In the genomic region with DNA sequence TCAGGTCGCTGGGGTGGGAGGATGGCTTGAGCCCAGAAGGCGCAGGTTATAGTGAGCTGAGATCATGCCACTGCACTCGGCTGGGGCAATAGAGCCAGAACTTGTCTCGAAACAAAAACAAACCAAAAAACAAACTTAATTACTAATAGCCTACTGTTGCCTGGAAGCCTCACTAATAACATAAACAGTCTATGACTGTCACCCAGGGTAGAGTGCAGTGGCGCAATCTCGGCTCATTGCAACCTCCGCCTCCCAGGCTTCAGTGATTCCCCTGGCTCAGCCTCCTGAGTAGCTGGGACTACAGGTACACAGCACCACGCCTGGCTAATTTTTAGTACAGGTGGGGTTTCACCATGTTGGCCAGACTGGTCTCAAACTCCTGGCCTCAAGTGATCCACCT, we compare ENCODE assay signal across 36 cellular contexts. TPM values are rescaled to one million over a fixed set of nuclear protein-coding genes. Genes with fewer than 3 reads are reported as not detected.
DNase-seq lines count a peak whose midpoint lies in the region; ATAC-seq and TF ChIP-seq lines count a peak whose summit lies in the region.
"Had no signal": no experiment of that assay in that cellular context is flagged by ENCODE, and none has a peak within 500 bp of the region (broad histone marks: within the 10 kb centered on the region; RNA-seq: fewer than 3 reads in every experiment).

No MANE protein-coding gene starts in this region.

- no peak overlapping the region for H3K27ac Mint-ChIP-seq in HFFc6
- H3K27ac Mint-ChIP-seq: activated CD4-positive, alpha-beta T cell treated with anti-CD3 and anti-CD28 coated beads for 36 hours; activated naive CD4-positive, alpha-beta T cell treated with anti-CD3 and anti-CD28 coated beads, Interleukin-2, amount 50 U/mL, for 24 hours; CD4-positive, CD25-positive, alpha-beta regulatory T cell; natural killer cell; progenitor cell of endocrine pancreas had no signal

- H3K4me3 ChIP-seq in AG10803 (ENCODE audit: low read length) = no peak overlapping the region
- H3K4me3 ChIP-seq in mammary epithelial cell (replicated peaks in 1 of 3; ENCODE audit: insufficient read depth in 1 of 3, low read depth in 2 of 3, low read length in 3 of 3) = no peak overlapping the region
- H3K4me3 ChIP-seq: HAP-1, Peyer's patch, thyroid gland had no signal

- no peaks in the 10 kb centered on the region for H3K36me3 ChIP-seq in mammary epithelial cell (ENCODE audit: insufficient read depth, low read length)
- H3K36me3 ChIP-seq: brain microvascular endothelial cell, HAP-1, Peyer's patch, thyroid gland had no signal

- ATAC-seq in foreskin keratinocyte (peak; percentile 42), HG03432 (IDR thresholded peaks at IDR 0.05; ENCODE audit: unreplicated experiment) (no peak), HG03039 (IDR thresholded peaks at IDR 0.05; ENCODE audit: unreplicated experiment) (no peak)
- ATAC-seq: activated CD4-positive, alpha-beta T cell treated with anti-CD3 and anti-CD28 coated beads for 36 hours; natural killer cell; sciatic nerve had no signal

- no peaks in the 10 kb centered on the region for H3K36me3 Mint-ChIP-seq in HFFc6 (ENCODE audit: low read depth)
- H3K36me3 Mint-ChIP-seq: activated naive CD4-positive, alpha-beta T cell treated with anti-CD3 and anti-CD28 coated beads, Interleukin-2, amount 50 U/mL, for 24 hours; CD4-positive, CD25-positive, alpha-beta regulatory T cell; natural killer cell had no signal

- dilution Hi-C loops in mammary epithelial cell (cut with HindIII; ENCODE audit: low sequenced_read_pairs) = no loop called here

- H3K27ac ChIP-seq in mammary epithelial cell (ENCODE audit: insufficient read depth, low read depth, low read length) (no peak overlapping the region), foreskin keratinocyte (no peak overlapping the region)
- H3K27ac ChIP-seq: brain microvascular endothelial cell, Peyer's patch, thyroid gland, VCaP had no signal

- H3K27me3 ChIP-seq in mammary epithelial cell (ENCODE audit: insufficient read depth, low read length) (no peaks in the 10 kb centered on the region), foreskin keratinocyte (no peaks in the 10 kb centered on the region)
- H3K27me3 ChIP-seq: brain microvascular endothelial cell, Peyer's patch, thyroid gland had no signal

- intact Hi-C loops in mammary epithelial cell (cut with micrococcal nuclease) = no loop called here

- H3K9me3 Mint-ChIP-seq in HFFc6 = no peaks in the 10 kb centered on the region
- H3K9me3 Mint-ChIP-seq: activated naive CD4-positive, alpha-beta T cell treated with anti-CD3 and anti-CD28 coated beads, Interleukin-2, amount 50 U/mL, for 24 hours; natural killer cell had no signal

- no peaks in the 10 kb centered on the region for H3K4me1 Mint-ChIP-seq in HFFc6 (ENCODE audit: low read depth)
- H3K4me1 Mint-ChIP-seq: activated CD4-positive, alpha-beta T cell treated with anti-CD3 and anti-CD28 coated beads for 36 hours; activated naive CD4-positive, alpha-beta T cell treated with anti-CD3 and anti-CD28 coated beads, Interleukin-2, amount 50 U/mL, for 24 hours; CD4-positive, CD25-positive, alpha-beta regulatory T cell; natural killer cell had no signal

- no peak overlapping the region for H3K4me2 ChIP-seq in mammary epithelial cell (ENCODE audit: insufficient read depth, low read depth, low read length)

- no peaks in the 10 kb centered on the region for H4K20me1 ChIP-seq in mammary epithelial cell (ENCODE audit: insufficient read depth, low read length)

- no peak overlapping the region for H3K9ac ChIP-seq in mammary epithelial cell (ENCODE audit: insufficient read depth, low read length)

- H3K4me1 ChIP-seq in mammary epithelial cell (ENCODE audit: insufficient read depth, low read length) (no peaks in the 10 kb centered on the region), foreskin keratinocyte (no peaks in the 10 kb centered on the region)
- H3K4me1 ChIP-seq: HAP-1, Peyer's patch, thyroid gland had no signal

- 80% methylated on average over 8 of the region's 8 CpGs for WGBS in mammary epithelial cell (ENCODE audit: low coverage, missing lambda C conversion rate)

- CTCF ChIA-PET in mammary epithelial cell (lab: Charles Lee; ENCODE audit: low non-redundant PET) = no interaction called here

- DNase-seq in AG10803 (ENCODE audit: low read depth) (peak; percentile 31), HFFc6 (peak; percentile 6), mammary epithelial cell (peak; percentile 32), foreskin keratinocyte (peak in 1 of 2 donors; percentile 22), ureter (ENCODE audit: low spot score) (no peak)
- no peak for DNase-seq in stimulated activated CD4-positive, alpha-beta T cell treated with anti-CD3 and anti-CD28 coated beads, Interleukin-4, amount 100 ng/mL, for 4 hours
- DNase-seq: activated CD4-positive, alpha-beta T cell treated with anti-CD3 and anti-CD28 coated beads for 36 hours; activated CD8-positive, alpha-beta memory T cell treated with anti-CD3 and anti-CD28 coated beads for 24 hours; activated T-cell treated with anti-CD3 and anti-CD28 coated beads for 4 hours; amygdala; brain microvascular endothelial cell; CD4-positive, CD25-positive, alpha-beta regulatory T cell; glutamatergic neuron; KBM-7; MV-4-11; natural killer cell; NCI-H1436 treated with DMSO at 0.1 percent for 48 hours; NCI-H2107; NCI-H345; nucleus accumbens; Peyer's patch; SHP77 treated with DMSO at 0.1 percent for 48 hours; stimulated activated CD4-positive, alpha-beta T cell treated with anti-CD3 and anti-CD28 coated beads, Interleukin-12 subunit alpha, Interleukin-12 subunit beta, amount 100 ng/mL, for 4 hours; stimulated activated CD4-positive, alpha-beta T cell treated with anti-CD3 and anti-CD28 coated beads, Interleukin-2, amount 100 ng/mL, for 48 hours; SW 1271; thyroid gland had no signal

- no peaks in the 10 kb centered on the region for H3K9me3 ChIP-seq in mammary epithelial cell (replicated peaks; ENCODE audit: insufficient read depth, low read length)
- H3K9me3 ChIP-seq: HAP-1, Peyer's patch, thyroid gland had no signal

- H3K79me2 ChIP-seq in mammary epithelial cell (ENCODE audit: insufficient read depth, low read length) = no peaks in the 10 kb centered on the region

- in situ Hi-C loops in mammary epithelial cell (cut with MboI; ENCODE audit: low sequenced_read_pairs in 2 of 2) = no loop called here

- peaks cover 5% of the 10 kb centered on the region for H3K27me3 Mint-ChIP-seq in HFFc6 (ENCODE audit: insufficient read depth)
- H3K27me3 Mint-ChIP-seq: activated naive CD4-positive, alpha-beta T cell treated with anti-CD3 and anti-CD28 coated beads, Interleukin-2, amount 50 U/mL, for 24 hours had no signal

- BruUV-seq in mammary epithelial cell (replicated peaks; lab: Mats Ljungman, UMichigan) = no TSS peak

- TF ChIP-seq CTCF in AG10803 (conservative IDR thresholded peaks at IDR 0.05; ENCODE audit: low read length) (no peak), HFFc6 (IDR thresholded peaks at IDR 0.05) (no peak), mammary epithelial cell (conservative IDR thresholded peaks at IDR 0.05 in 1 of 2, IDR thresholded peaks at IDR 0.05 in 1 of 2; ENCODE audit: extremely low read depth in 1 of 2, insufficient read depth in 1 of 2, low read depth in 1 of 2, low read length in 2 of 2) (no peak), foreskin keratinocyte (conservative IDR thresholded peaks at IDR 0.05) (no peak)

- no peak overlapping the region for H2AFZ ChIP-seq in mammary epithelial cell (ENCODE audit: low read depth, low read length)

- no peak overlapping the region for H3K4me3 Mint-ChIP-seq in HFFc6
- H3K4me3 Mint-ChIP-seq: activated CD4-positive, alpha-beta T cell treated with anti-CD3 and anti-CD28 coated beads for 36 hours; activated naive CD4-positive, alpha-beta T cell treated with anti-CD3 and anti-CD28 coated beads, Interleukin-2, amount 50 U/mL, for 24 hours; CD4-positive, CD25-positive, alpha-beta regulatory T cell; natural killer cell had no signal

RNA-seq across cellular contexts. Expression of a gene that starts 18.0 kb away (rescaled TPM):
- not detected for total RNA-seq in HFFc6 (2021; fragmentation: NEBNext Ultra II Directional; extraction: Animal tissue kit (Norgen Biotek cat#: 25700))
- total RNA-seq in mammary epithelial cell (not detected), foreskin keratinocyte (not detected in 2 replicates), ureter (not detected)
- polyA plus RNA-seq in mammary epithelial cell (not detected), foreskin keratinocyte (not detected in 2 replicates)
- not detected for polyA minus RNA-seq in mammary epithelial cell
- total RNA-seq: activated CD4-positive, alpha-beta T cell treated with anti-CD3 and anti-CD28 coated beads for 36 hours; CD4-positive, CD25-positive, alpha-beta regulatory T cell; HT1080; lower leg skin; mononuclear cell; natural killer cell; Peyer's patch; progenitor cell of endocrine pancreas; sciatic nerve; thyroid gland had no signal

RNA-seq across cellular contexts. Expression of a gene that starts 18.5 kb away (rescaled TPM):
- total RNA-seq in HFFc6 (2021; fragmentation: NEBNext Ultra II Directional; extraction: Animal tissue kit (Norgen Biotek cat#: 25700)) = 10 to 100 TPM; 67.9 to 86.0 (median 72.9) TPM
- total RNA-seq in mammary epithelial cell (10 to 100 TPM; 73.7 to 88.3 TPM), foreskin keratinocyte (64.2 and 69.6 TPM in 2 replicates), ureter (61.3 TPM)
- polyA plus RNA-seq in mammary epithelial cell (55.0 TPM), foreskin keratinocyte (55.6 and 67.1 TPM in 2 replicates)
- 64.3 TPM for polyA minus RNA-seq in mammary epithelial cell

RNA-seq across cellular contexts. Expression of a gene that starts 46.1 kb away (rescaled TPM):
- 1 to 10 TPM in 5 of 6 experiments, under 1 TPM in 1; 0.92 to 1.6 (median 1.4) TPM for total RNA-seq in HFFc6 (2021; fragmentation: NEBNext Ultra II Directional; extraction: Animal tissue kit (Norgen Biotek cat#: 25700))
- total RNA-seq in mammary epithelial cell (1 to 10 TPM in 1 of 2 donors, under 1 TPM in 1; 0.50 to 6.0 TPM), foreskin keratinocyte (2.0 and 2.2 TPM in 2 replicates), ureter (7.3 TPM)
- polyA plus RNA-seq in mammary epithelial cell (1.00 TPM), foreskin keratinocyte (3.5 and 3.9 TPM in 2 replicates)
- polyA minus RNA-seq in mammary epithelial cell = not detected
- polyA plus RNA-seq: CD4-positive, CD25-positive, alpha-beta regulatory T cell had no signal

RNA-seq across cellular contexts. Expression of a gene that starts 48.3 kb away (rescaled TPM):
- total RNA-seq in HFFc6 (2021; fragmentation: NEBNext Ultra II Directional; extraction: Animal tissue kit (Norgen Biotek cat#: 25700)) = 100 to 1,000 TPM; 712 to 903 (median 850) TPM
- 100 to 1,000 TPM; 323 to 990 TPM for total RNA-seq in mammary epithelial cell
- 717 TPM for polyA plus RNA-seq in mammary epithelial cell
- polyA minus RNA-seq in mammary epithelial cell = 88.8 TPM
- 1,346 and 1,361 TPM in 2 replicates for total RNA-seq in foreskin keratinocyte
- polyA plus RNA-seq in foreskin keratinocyte = 2,000 and 2,267 TPM in 2 replicates
- total RNA-seq in ureter = 962 TPM

RNA-seq across cellular contexts. Expression of a gene that starts 52.5 kb away (rescaled TPM):
- 10 to 100 TPM; 15.6 to 20.5 (median 18.3) TPM for total RNA-seq in HFFc6 (2021; fragmentation: NEBNext Ultra II Directional; extraction: Animal tissue kit (Norgen Biotek cat#: 25700))
- total RNA-seq in mammary epithelial cell = 10 to 100 TPM; 25.5 to 47.0 TPM
- polyA plus RNA-seq in mammary epithelial cell = 22.2 TPM
- polyA minus RNA-seq in mammary epithelial cell = 24.1 TPM
- total RNA-seq in foreskin keratinocyte = 27.7 and 31.8 TPM in 2 replicates
- polyA plus RNA-seq in foreskin keratinocyte = 28.7 and 31.8 TPM in 2 replicates
- 41.2 TPM for total RNA-seq in ureter

Comparison
In these comparisons a context has a peak if more than half of its experiments do, and no peak if none do; other contexts are left out.
1. DNase-seq: peak in AG10803 (single experiment), HFFc6 (single experiment) and mammary epithelial cell (single experiment); none in ureter (single experiment) and stimulated activated CD4-positive, alpha-beta T cell treated with anti-CD3 and anti-CD28 coated beads, Interleukin-4, amount 100 ng/mL, for 4 hours (0 of 2).